Comparison of ENCODE assay signal across 8 cellular contexts in genomic region chr3:123618768-123619484, GRCh38. TPM values are rescaled to one million over a fixed set of nuclear protein-coding genes. Genes with fewer than 3 reads are reported as not detected.
DNase-seq lines count a peak whose midpoint lies in the region; ATAC-seq, FAIRE-seq and TF ChIP-seq lines count a peak whose summit lies in the region.

No MANE protein-coding gene starts in this region.

- POLR2A ChIA-PET in GM12878 (lab: Charles Lee) = no interaction called here

- H2AFZ ChIP-seq in GM12878 (ENCODE audit: control insufficient read depth, low read depth, low read length) = no peak overlapping the region

- SMC1A ChIA-PET in GM12878 (lab: Charles Lee; ENCODE audit: uncharacterized antibody, unreplicated experiment) = interaction anchor here (1.7 kb wide), 1 partner anchor 11 kb away, joined by 4 read pairs; no protein-coding TSS in a partner anchor

- RAD21 ChIA-PET in GM12878 (lab: Charles Lee; ENCODE audit: unreplicated experiment) = no interaction called here

- FAIRE-seq in GM12878 (lab: Jason Lieb, UNC) = no peak

- peak; percentile 84 for DNase-seq in Right ventricle myocardium inferior (ENCODE audit: missing footprints)
- no peak for DNase-seq in cardiac septum (ENCODE audit: low spot score)
- DNase-seq in GM12878 (ENCODE audit: low read depth, low spot score) = no peak
- DNase-seq in left lobe of liver (ENCODE audit: low spot score) = no peak
- DNase-seq in aorta = peak; percentile 91 to 92
- DNase-seq in activated CD8-positive, alpha-beta memory T cell treated with anti-CD3 and anti-CD28 coated beads, Interleukin-2, amount 50 U/mL, for 4 hours = no peak
- no peak for DNase-seq in NCI-H524 treated with DMSO at 0.1 percent for 48 hours (lab: John Stamatoyannopoulos, UW)

- no peak overlapping the region for H3K4me3 ChIP-seq in GM12878
- H3K4me3 ChIP-seq in aorta (ENCODE audit: low read length in 2 of 2) = no peak overlapping the region

- no peak overlapping the region for H3K4me2 ChIP-seq in GM12878 (ENCODE audit: control insufficient read depth, insufficient read depth)

- no TSS peak for BruUV-seq in GM12878 (replicated peaks; lab: Mats Ljungman, UMichigan)

- no peak for TF ChIP-seq POLR2A in GM12878 (IDR thresholded peaks at IDR 0.05; ENCODE audit: low read depth, low read length)

- TF ChIP-seq CTCF in GM12878 (IDR thresholded peaks at IDR 0.05 in 2 of 3, conservative IDR thresholded peaks at IDR 0.05 in 1 of 3; ENCODE audit: control insufficient read depth in 2 of 3, extremely low read depth in 1 of 3, insufficient read depth in 1 of 3, low read depth in 3 of 3, low read length in 3 of 3) = no peak

- intact Hi-C loops in Right ventricle myocardium inferior (cut with DNase I) (no loop called here), cardiac septum (cut with DNase I) (no loop called here), GM12878 (cut with micrococcal nuclease; ENCODE audit: unreplicated experiment) (no loop called here), aorta (cut with DNase I) (no loop called here)

- WGBS in GM12878 (ENCODE audit: insufficient coverage, insufficient replicate concordance, low lambda C conversion rate, missing lambda C conversion rate) = 82% methylated on average over 5 of the region's 5 CpGs
- WGBS in aorta, 2 donors = 3 to 7% methylated on average over 5 of the region's 5 CpGs

- CTCF ChIA-PET in GM12878 (lab: Yijun Ruan, JAX) = interaction anchor here (1.5 to 1.9 kb wide), 2 partner anchors 9 to 23 kb away, joined by 3 to 9 read pairs; no protein-coding TSS in a partner anchor

- H3K9ac ChIP-seq in GM12878 (ENCODE audit: control insufficient read depth, insufficient read depth, low read length) = no peak overlapping the region

- TF ChIP-seq RAD21 in GM12878 (IDR thresholded peaks at IDR 0.05; ENCODE audit: insufficient read depth, low read depth, low read length) = no peak

- no peaks in the 10 kb centered on the region for H3K4me1 ChIP-seq in GM12878 (ENCODE audit: control insufficient read depth, insufficient read depth, low read length)
- H3K4me1 ChIP-seq in aorta (ENCODE audit: control insufficient read depth in 1 of 2, insufficient read depth in 2 of 2, low read length in 2 of 2) = peaks cover 0 to 10% of the 10 kb centered on the region in 2 donors

- no peak for TF ChIP-seq EP300 in GM12878 (IDR thresholded peaks at IDR 0.05; ENCODE audit: borderline replicate concordance in 1 of 2, control insufficient read depth in 1 of 2, low read depth in 2 of 2, low read length in 2 of 2)

- H3K79me2 ChIP-seq in GM12878 (ENCODE audit: control insufficient read depth, insufficient read depth, low read length) = no peaks in the 10 kb centered on the region

- H3K27me3 ChIP-seq in GM12878 (replicated peaks in 1 of 2; ENCODE audit: control insufficient read depth in 2 of 2, insufficient read depth in 2 of 2, low read length in 1 of 2) = no peaks in the 10 kb centered on the region
- H3K27me3 ChIP-seq in aorta (ENCODE audit: control insufficient read depth in 1 of 2, insufficient read depth in 2 of 2, low read length in 1 of 2) = no peaks in the 10 kb centered on the region

- H3K27ac ChIP-seq in GM12878 (ENCODE audit: control insufficient read depth, insufficient read depth) (no peak overlapping the region), aorta (ENCODE audit: low read depth in 1 of 2, low read length in 2 of 2) (peak overlapping the region in 1 of 2 donors; percentile 85)

- H4K20me1 ChIP-seq in GM12878 (ENCODE audit: control insufficient read depth, insufficient read depth) = no peaks in the 10 kb centered on the region

- ATAC-seq in Right ventricle myocardium inferior (peak; percentile 70), GM12878 (no peak), left lobe of liver (peak; percentile 30), aorta (ENCODE audit: low FRiP score) (peak; percentile 58), GM19463 (IDR thresholded peaks at IDR 0.05; ENCODE audit: unreplicated experiment) (no peak)

- in situ Hi-C loops in GM12878 (cut with MboI) = no loop called here

- H3K36me3 ChIP-seq in GM12878 (ENCODE audit: control insufficient read depth in 2 of 2, insufficient read depth in 2 of 2, low read length in 1 of 2) (no peaks in the 10 kb centered on the region), aorta (ENCODE audit: control insufficient read depth in 1 of 2, insufficient read depth in 2 of 2, low read length in 1 of 2) (peaks cover 0 to 11% of the 10 kb centered on the region in 2 donors)

- no peaks in the 10 kb centered on the region for H3K9me3 ChIP-seq in GM12878 (replicated peaks; ENCODE audit: control insufficient read depth, insufficient read depth, low read length)
- no peaks in the 10 kb centered on the region for H3K9me3 ChIP-seq in aorta (ENCODE audit: control insufficient read depth, low read length)

TF ChIP-seq in GM12878, 131 proteins besides CTCF, POLR2A, EP300 and RAD21:
- TF ChIP-seq SMAD1 (IDR thresholded peaks at IDR 0.05; ENCODE audit: low read depth, partially characterized antibody) (no peak), E2F4 (IDR thresholded peaks at IDR 0.05; ENCODE audit: low read depth, low read length) (no peak), BCL3 (IDR thresholded peaks at IDR 0.05; ENCODE audit: borderline replicate concordance, insufficient read depth, low read depth, low read length, poor library complexity, severe bottlenecking) (no peak), PAX5 (IDR thresholded peaks at IDR 0.05; ENCODE audit: borderline replicate concordance, low read depth, low read length) (no peak), NR2F1 (conservative IDR thresholded peaks at IDR 0.05) (no peak), CEBPB (IDR thresholded peaks at IDR 0.05; ENCODE audit: borderline replicate concordance in 1 of 2, low read depth in 2 of 2, low read length in 2 of 2) (no peak), SPI1 (IDR thresholded peaks at IDR 0.05; ENCODE audit: borderline replicate concordance, insufficient read depth, low read depth, low read length) (peak; percentile 27; the same call in 1 of the 2 replicates)

RNA-seq across cellular contexts. Expression of gene HACD2, which starts 34.1 kb away (rescaled TPM):
- 12.1 TPM for total RNA-seq in Right ventricle myocardium inferior
- 12.3 TPM for total RNA-seq in cardiac septum
- total RNA-seq in GM12878 (2013; cell fraction: nucleolus; rRNA removed) = 27.6 and 29.8 TPM in 2 replicates
- 19.3 and 22.6 TPM in 2 replicates for total RNA-seq in GM12878 (2014; rRNA removed)
- 19.0 and 19.8 TPM in 2 replicates for total RNA-seq in GM12878 (2014; rRNA removed; fragmentation: Illumina TruSeq; extraction: Trizol)
- total RNA-seq in GM12878 (2021) = 20.4 and 21.5 TPM in 2 replicates
- polyA plus RNA-seq in GM12878 (2011; ENCODE audit: low read depth) = 6.3 TPM
- polyA plus RNA-seq in GM12878 (2011; rRNA removed) = 30.0 and 38.5 TPM in 2 replicates
- polyA plus RNA-seq in GM12878 (2011; cell fraction: cytosol; rRNA removed) = 14.9 and 15.2 TPM in 2 replicates
- polyA plus RNA-seq in GM12878 (2011; cell fraction: nucleus; rRNA removed) = 11.8 and 12.6 TPM in 2 replicates
- 8.4 and 8.9 TPM in 2 replicates for polyA plus RNA-seq in GM12878 (2012)
- 26.4 and 33.0 TPM in 2 replicates for polyA plus RNA-seq in GM12878 (2014; fragmentation: Illumina TruSeq; extraction: Trizol)
- polyA plus RNA-seq in GM12878 (2014; fragmentation: Nextera tagmentation; extraction: Ambion mirVana) = 1 to 10 TPM; 9.1 to 9.6 TPM
- 15.2 and 17.4 TPM in 2 replicates for polyA plus RNA-seq in GM12878 (2014; rRNA removed)
- polyA plus RNA-seq in GM12878 (2016; fragmentation: Nextera tagmentation; extraction: Ambion mirVana) = 10 to 100 TPM; 17.7 to 18.6 TPM
- 30.1 and 58.3 TPM in 2 replicates for polyA minus RNA-seq in GM12878 (2011; rRNA and poly(A)+ RNA removed)
- 10.6 and 13.0 TPM in 2 replicates for polyA minus RNA-seq in GM12878 (2011; cell fraction: cytosol; rRNA and poly(A)+ RNA removed)
- 7.6 and 14.9 TPM in 2 replicates for polyA minus RNA-seq in GM12878 (2011; cell fraction: nucleus; rRNA and poly(A)+ RNA removed)
- 24.5 TPM for total RNA-seq in left lobe of liver
- 10 to 100 TPM; 16.0 to 17.2 TPM for total RNA-seq in aorta
- polyA plus RNA-seq in aorta = 1 to 10 TPM; 8.8 to 9.7 TPM

Comparison
In these comparisons a context has a peak if more than half of its experiments do, and no peak if none do; other contexts are left out.
1. DNase-seq: peak in Right ventricle myocardium inferior (single experiment) and aorta (2 of 2); none in cardiac septum (single experiment), GM12878 (single experiment), left lobe of liver (single experiment), activated CD8-positive, alpha-beta memory T cell treated with anti-CD3 and anti-CD28 coated beads, Interleukin-2, amount 50 U/mL, for 4 hours (single experiment) and NCI-H524 treated with DMSO at 0.1 percent for 48 hours (single experiment).
2. ATAC-seq: peak in Right ventricle myocardium inferior (single experiment), left lobe of liver (single experiment) and aorta (single experiment); none in GM12878 (single experiment) and GM19463 (single experiment).